In the genomic region with DNA sequence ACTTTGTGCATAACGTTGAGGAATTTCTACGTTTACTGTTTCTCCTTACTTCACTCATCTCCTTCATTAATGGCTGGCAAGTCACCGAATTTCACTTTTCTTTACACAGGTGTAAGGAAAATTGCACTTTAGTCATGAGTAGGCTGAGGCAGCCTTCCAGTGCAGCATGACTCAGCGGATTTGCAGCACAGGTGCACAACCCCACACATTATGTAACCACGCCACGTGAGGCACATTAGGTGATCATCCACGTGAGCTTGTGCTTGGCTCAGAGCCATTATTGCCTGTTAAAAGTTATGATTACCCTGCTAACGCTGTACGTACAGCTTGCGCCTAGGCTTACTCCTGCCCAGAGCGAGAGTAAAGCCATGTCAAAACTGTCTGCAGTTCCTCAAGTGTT, we compare ENCODE assay signal across 13 cellular contexts.
DNase-seq lines count a peak whose midpoint lies in the region; ATAC-seq and TF ChIP-seq lines count a peak whose summit lies in the region.
"Had no signal": no experiment of that assay in that cellular context is flagged by ENCODE, and none has a peak within 500 bp of the region (broad histone marks: within the 10 kb centered on the region; RNA-seq: fewer than 3 reads in every experiment).

No MANE protein-coding gene starts in this region.

- no peak for TF ChIP-seq CTCF in HEK293 (tag by site-specific recombination; IDR thresholded peaks at IDR 0.05)
- no peak for TF ChIP-seq CTCF in body of pancreas (IDR thresholded peaks at IDR 0.05)

- peak; percentile 91 for DNase-seq in NCI-H2081 treated with DMSO at 0.1 percent for 48 hours (lab: John Stamatoyannopoulos, UW)
- DNase-seq in body of pancreas: peak; percentile 92 to 98 (median 96)
- DNase-seq in neuronal stem cell (ENCODE audit: low spot score): no peak
- DNase-seq in activated naive CD4-positive, alpha-beta T cell (lab: John Stamatoyannopoulos, UW): no peak
- no peak for DNase-seq in effector memory CD4-positive, alpha-beta T cell
- no peak for DNase-seq in T-helper 2 cell treated with Interferon-gamma antibody and Interleukin-4, amounts not matched to agents 5 μg/mL and 100 μg/mL, for 36 hours (ENCODE audit: low spot score)
- no peak for DNase-seq in KBM-7
- DNase-seq: activated naive CD8-positive, alpha-beta T cell treated with anti-CD3 and anti-CD28 coated beads, Interleukin-2, amount 10 ng/mL, durations not matched to agents 7 days and 5 days; CD8-positive, alpha-beta memory T cell; stimulated activated CD8-positive, alpha-beta memory T cell treated with anti-CD3 and anti-CD28 coated beads, Interleukin-4, amount 100 ng/mL, for 48 hours had no signal

- H2BK15ac ChIP-seq in neuronal stem cell (ENCODE audit: low read length): no peak overlapping the region

- intact Hi-C loops in body of pancreas (cut with DNase I): no loop called here

- H3K9me3 ChIP-seq in HEK293 (ENCODE audit: control insufficient read depth, insufficient read depth, low read depth, low read length): no peaks in the 10 kb centered on the region
- no peaks in the 10 kb centered on the region for H3K9me3 ChIP-seq in body of pancreas
- no peaks in the 10 kb centered on the region for H3K9me3 ChIP-seq in neuronal stem cell (replicated peaks in 1 of 2; ENCODE audit: control insufficient read depth in 2 of 2, insufficient read depth in 1 of 2, low read depth in 1 of 2, low read length in 2 of 2)
- H3K9me3 ChIP-seq in effector memory CD4-positive, alpha-beta T cell (ENCODE audit: control insufficient read depth, low read length): no peaks in the 10 kb centered on the region
- H3K9me3 ChIP-seq: neutrophil had no signal

- H4K8ac ChIP-seq in neuronal stem cell (ENCODE audit: low read depth, low read length): no peak overlapping the region

- H3K27me3 Mint-ChIP-seq in T-helper 2 cell treated with Interferon-gamma antibody and Interleukin-4, amounts not matched to agents 5 μg/mL and 100 μg/mL, for 36 hours (ENCODE audit: low read depth): no peaks in the 10 kb centered on the region
- H3K27me3 Mint-ChIP-seq: activated naive CD8-positive, alpha-beta T cell treated with anti-CD3 and anti-CD28 coated beads, Interleukin-2, amount 10 ng/mL, durations not matched to agents 7 days and 5 days had no signal

- H3K14ac ChIP-seq in neuronal stem cell (ENCODE audit: low read length): peak overlapping the region; percentile 41

- no peak overlapping the region for H2BK12ac ChIP-seq in neuronal stem cell (ENCODE audit: low read length)

- 20 to 24% methylated on average over 11 of the region's 11 CpGs for WGBS in body of pancreas, 2 donors
- WGBS in neuronal stem cell (ENCODE audit: extremely low coverage in 2 of 2, insufficient read length in 2 of 2, insufficient replicate concordance in 1 of 2), 2 donors: no CpG with 5 or more reads among the region's 11 CpGs

- no peak overlapping the region for H3K4me3 ChIP-seq in HEK293 (ENCODE audit: low read depth, low read length)
- H3K4me3 ChIP-seq in body of pancreas: no peak overlapping the region
- H3K4me3 ChIP-seq in neuronal stem cell (ENCODE audit: low read length in 2 of 2): no peak overlapping the region
- H3K4me3 ChIP-seq in effector memory CD4-positive, alpha-beta T cell (ENCODE audit: insufficient read depth, low read depth, low read length, poor library complexity, severe bottlenecking): no peak overlapping the region
- H3K4me3 ChIP-seq: coronary artery had no signal

- H3K4ac ChIP-seq in neuronal stem cell (ENCODE audit: low read length): no peak overlapping the region

- H3K9me3 Mint-ChIP-seq in T-helper 2 cell treated with Interferon-gamma antibody and Interleukin-4, amounts not matched to agents 5 μg/mL and 100 μg/mL, for 36 hours: no peaks in the 10 kb centered on the region
- H3K9me3 Mint-ChIP-seq: activated naive CD8-positive, alpha-beta T cell treated with anti-CD3 and anti-CD28 coated beads, Interleukin-2, amount 10 ng/mL, durations not matched to agents 7 days and 5 days had no signal

- H3K27ac Mint-ChIP-seq in T-helper 2 cell treated with Interferon-gamma antibody and Interleukin-4, amounts not matched to agents 5 μg/mL and 100 μg/mL, for 36 hours: no peak overlapping the region
- H3K27ac Mint-ChIP-seq: activated naive CD8-positive, alpha-beta T cell treated with anti-CD3 and anti-CD28 coated beads, Interleukin-2, amount 10 ng/mL, durations not matched to agents 7 days and 5 days; CD8-positive, alpha-beta memory T cell had no signal

- H3K27ac ChIP-seq in HEK293 (ENCODE audit: extremely low read depth, low read depth, low read length) (no peak overlapping the region), body of pancreas (peak overlapping the region in 3 of 4 donors; percentile 1 to 44 (median 41)), neuronal stem cell (replicated peaks; ENCODE audit: low read length) (no peak overlapping the region)
- H3K27ac ChIP-seq in effector memory CD4-positive, alpha-beta T cell (ENCODE audit: insufficient read depth, low read length, poor library complexity, severe bottlenecking): no peak overlapping the region
- H3K27ac ChIP-seq: coronary artery, neutrophil had no signal

- no peak overlapping the region for H3K4me2 ChIP-seq in neuronal stem cell (ENCODE audit: insufficient read depth, low read length, poor library complexity, severe bottlenecking)

- H3K23ac ChIP-seq in neuronal stem cell (ENCODE audit: low read depth, low read length, poor library complexity): no peak overlapping the region

- POLR2A ChIA-PET in HEK293 (lab: Yijun Ruan, JAX): no interaction called here

- H3K79me1 ChIP-seq in neuronal stem cell (ENCODE audit: low read depth, low read length): no peaks in the 10 kb centered on the region

- TF ChIP-seq POLR2A in body of pancreas (IDR thresholded peaks at IDR 0.05): no peak

- H2AK5ac ChIP-seq in neuronal stem cell (ENCODE audit: low read depth, low read length): no peak overlapping the region

- no peaks in the 10 kb centered on the region for H3K36me3 ChIP-seq in HEK293 (ENCODE audit: control insufficient read depth in 2 of 2, insufficient read depth in 1 of 2, low read length in 2 of 2)
- H3K36me3 ChIP-seq in body of pancreas (replicated peaks in 1 of 2; ENCODE audit: insufficient read depth in 1 of 2, low read depth in 2 of 2): no peaks in the 10 kb centered on the region
- no peaks in the 10 kb centered on the region for H3K36me3 ChIP-seq in neuronal stem cell (replicated peaks in 1 of 2; ENCODE audit: control insufficient read depth in 2 of 2, insufficient read depth in 2 of 2, low read length in 2 of 2)
- no peaks in the 10 kb centered on the region for H3K36me3 ChIP-seq in effector memory CD4-positive, alpha-beta T cell (ENCODE audit: control insufficient read depth, insufficient read depth, low read length)
- H3K36me3 ChIP-seq: neutrophil had no signal

- peak overlapping the region; percentile 21 for H3K18ac ChIP-seq in neuronal stem cell (ENCODE audit: low read length)

- peaks cover 11% of the 10 kb centered on the region for H3K4me1 ChIP-seq in HEK293 (ENCODE audit: control insufficient read depth, insufficient read depth, low read length)
- no peaks in the 10 kb centered on the region for H3K4me1 ChIP-seq in body of pancreas
- peaks cover 0 to 6% of the 10 kb centered on the region in 2 donors for H3K4me1 ChIP-seq in neuronal stem cell (ENCODE audit: control insufficient read depth in 2 of 2, insufficient read depth in 1 of 2, low read depth in 1 of 2, low read length in 2 of 2)
- H3K4me1 ChIP-seq in effector memory CD4-positive, alpha-beta T cell (ENCODE audit: control insufficient read depth, insufficient read depth, low read length, poor library complexity, severe bottlenecking): no peaks in the 10 kb centered on the region

- peak overlapping the region; percentile 31 for H3K9ac ChIP-seq in neuronal stem cell (ENCODE audit: low read depth, low read length, poor library complexity)

- no peak overlapping the region for H2BK120ac ChIP-seq in neuronal stem cell (ENCODE audit: low read depth, low read length)

- peak; percentile 99 for ATAC-seq in body of pancreas

- no peak overlapping the region for H4K91ac ChIP-seq in neuronal stem cell (ENCODE audit: low read depth, low read length, poor library complexity)

- H2AFZ ChIP-seq in neuronal stem cell (ENCODE audit: low read length): no peak overlapping the region

- H3K36me3 Mint-ChIP-seq in T-helper 2 cell treated with Interferon-gamma antibody and Interleukin-4, amounts not matched to agents 5 μg/mL and 100 μg/mL, for 36 hours (ENCODE audit: low read depth): no peaks in the 10 kb centered on the region
- H3K36me3 Mint-ChIP-seq: activated naive CD8-positive, alpha-beta T cell treated with anti-CD3 and anti-CD28 coated beads, Interleukin-2, amount 10 ng/mL, durations not matched to agents 7 days and 5 days; CD8-positive, alpha-beta memory T cell had no signal

- no peak overlapping the region for H3K4me3 Mint-ChIP-seq in T-helper 2 cell treated with Interferon-gamma antibody and Interleukin-4, amounts not matched to agents 5 μg/mL and 100 μg/mL, for 36 hours
- H3K4me3 Mint-ChIP-seq: activated naive CD8-positive, alpha-beta T cell treated with anti-CD3 and anti-CD28 coated beads, Interleukin-2, amount 10 ng/mL, durations not matched to agents 7 days and 5 days; CD8-positive, alpha-beta memory T cell had no signal

- H2BK5ac ChIP-seq in neuronal stem cell (ENCODE audit: low read length): no peak overlapping the region

- H3K27me3 ChIP-seq in body of pancreas: no peaks in the 10 kb centered on the region
- H3K27me3 ChIP-seq in neuronal stem cell (ENCODE audit: control insufficient read depth in 3 of 3, insufficient read depth in 3 of 3, low read depth in 1 of 3, low read length in 3 of 3): no peaks in the 10 kb centered on the region
- H3K27me3 ChIP-seq in effector memory CD4-positive, alpha-beta T cell (replicated peaks; ENCODE audit: control insufficient read depth, insufficient read depth, low read length, poor library complexity, severe bottlenecking): no peaks in the 10 kb centered on the region
- H3K27me3 ChIP-seq: neutrophil had no signal

- H3K4me1 Mint-ChIP-seq in T-helper 2 cell treated with Interferon-gamma antibody and Interleukin-4, amounts not matched to agents 5 μg/mL and 100 μg/mL, for 36 hours (ENCODE audit: low read depth): no peaks in the 10 kb centered on the region
- H3K4me1 Mint-ChIP-seq: activated naive CD8-positive, alpha-beta T cell treated with anti-CD3 and anti-CD28 coated beads, Interleukin-2, amount 10 ng/mL, durations not matched to agents 7 days and 5 days; CD8-positive, alpha-beta memory T cell had no signal

- in situ Hi-C loops in KBM-7 (cut with MboI; ENCODE audit: low pct_unique_long_range_greater_than_20kb, low sequenced_read_pairs): no loop called here

- CTCF ChIA-PET in HEK293 (lab: Yijun Ruan, JAX): interaction anchor here (1.0 to 1.8 kb wide), 2 partner anchors 12 to 160 kb away, joined by 3 to 6 read pairs; no protein-coding TSS in a partner anchor

Comparison
In these comparisons a context has a peak if more than half of its experiments do, and no peak if none do; other contexts are left out.
1. H3K27ac ChIP-seq: peak in body of pancreas (3 of 4); none in HEK293 (single experiment), neuronal stem cell (single experiment) and effector memory CD4-positive, alpha-beta T cell (single experiment).
2. DNase-seq: peak in NCI-H2081 treated with DMSO at 0.1 percent for 48 hours (single experiment) and body of pancreas (4 of 4); none in neuronal stem cell (single experiment), activated naive CD4-positive, alpha-beta T cell (0 of 4), effector memory CD4-positive, alpha-beta T cell (0 of 3), T-helper 2 cell treated with Interferon-gamma antibody and Interleukin-4, amounts not matched to agents 5 μg/mL and 100 μg/mL, for 36 hours (single experiment) and KBM-7 (single experiment).